25 cellular contexts compared by ENCODE assay signal in the genomic region with DNA sequence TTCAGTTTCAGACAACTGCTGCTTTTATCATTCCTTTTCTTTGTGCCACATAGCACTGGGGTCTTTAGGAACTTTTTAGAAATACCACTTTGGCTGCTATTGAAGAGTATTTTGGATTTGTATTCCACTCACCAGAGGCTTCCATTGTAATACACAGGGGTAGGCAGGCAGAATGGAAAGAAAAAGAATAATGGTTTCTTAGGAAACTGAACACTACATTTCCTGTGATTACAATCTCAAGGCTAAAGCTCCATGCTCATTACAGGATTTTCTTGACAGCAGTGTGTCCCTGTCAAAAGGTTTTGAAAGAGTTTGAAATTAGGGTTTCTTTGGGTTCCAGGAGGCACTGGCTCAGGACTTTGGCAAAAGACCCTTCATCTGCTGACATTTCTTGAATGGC.
"Had no signal": no experiment of that assay in that cellular context is flagged by ENCODE, and none has a peak within 500 bp of the region (broad histone marks: within the 10 kb centered on the region; RNA-seq: fewer than 3 reads in every experiment).

No MANE protein-coding gene starts in this region.

- H3K36me3 Mint-ChIP-seq: activated naive CD4-positive, alpha-beta T cell treated with anti-CD3 and anti-CD28 coated beads, Interleukin-2, amount 10 ng/mL, durations not matched to agents 7 days and 5 days had no signal

- H3K27me3 Mint-ChIP-seq: activated CD4-positive, alpha-beta memory T cell treated with anti-CD3 and anti-CD28 coated beads, Interleukin-2, amount 10 ng/mL, durations not matched to agents 7 days and 5 days; activated CD4-positive, alpha-beta T cell treated with anti-CD3 and anti-CD28 coated beads, Interleukin-2, amount 10 ng/mL, durations not matched to agents 7 days and 5 days; activated T-cell treated with anti-CD3 and anti-CD28 coated beads, Interleukin-2, amount 50 U/mL, for 24 hours; naive thymus-derived CD8-positive, alpha-beta T cell had no signal

- H3K4me3 Mint-ChIP-seq: activated CD4-positive, alpha-beta memory T cell treated with anti-CD3 and anti-CD28 coated beads, Interleukin-2, amount 10 ng/mL, durations not matched to agents 7 days and 5 days; activated CD4-positive, alpha-beta T cell treated with anti-CD3 and anti-CD28 coated beads, Interleukin-2, amount 10 ng/mL, durations not matched to agents 7 days and 5 days; activated naive CD4-positive, alpha-beta T cell treated with anti-CD3 and anti-CD28 coated beads, Interleukin-2, amount 10 ng/mL, durations not matched to agents 7 days and 5 days; activated naive CD8-positive, alpha-beta T cell treated with anti-CD3 and anti-CD28 coated beads, Interleukin-2, amount 10 ng/mL, durations not matched to agents 7 days and 5 days; activated T-cell treated with anti-CD3 and anti-CD28 coated beads, Interleukin-2, amount 50 U/mL, for 24 hours; naive thymus-derived CD8-positive, alpha-beta T cell; T-helper 2 cell treated with Interferon-gamma antibody and Interleukin-4, amounts not matched to agents 5 μg/mL and 100 μg/mL, for 36 hours had no signal

- ATAC-seq: gastrocnemius medialis; left lung; lower lobe of right lung; naive thymus-derived CD8-positive, alpha-beta T cell; pancreas; right cardiac atrium had no signal

- H3K36me3 ChIP-seq: ascending aorta, gastrocnemius medialis, left lung, lower lobe of right lung, pancreas, suprapubic skin, tibial artery had no signal

- H3K9me3 ChIP-seq: ascending aorta, gastrocnemius medialis, left lung, lower lobe of right lung, pancreas, suprapubic skin, tibial artery had no signal

- DNase-seq: activated CD4-positive, alpha-beta memory T cell treated with anti-CD3 and anti-CD28 coated beads, Interleukin-2, amount 10 ng/mL, durations not matched to agents 7 days and 5 days; activated CD4-positive, alpha-beta T cell treated with anti-CD3 and anti-CD28 coated beads, Interleukin-2, amount 10 ng/mL, durations not matched to agents 7 days and 5 days; activated CD4-positive, CD25-positive, alpha-beta regulatory T cell treated with anti-CD3 and anti-CD28 coated beads, Interleukin-2, amount 50 U/mL, for 72 hours; activated CD8-positive, alpha-beta memory T cell treated with anti-CD3 and anti-CD28 coated beads, Interleukin-2, amount 50 U/mL, for 48 hours; activated gamma-delta T cell; activated naive CD4-positive, alpha-beta T cell treated with anti-CD3 and anti-CD28 coated beads, Interleukin-2, amount 10 ng/mL, durations not matched to agents 7 days and 5 days; activated naive CD8-positive, alpha-beta T cell treated with anti-CD3 and anti-CD28 coated beads, Interleukin-2, amount 10 ng/mL, durations not matched to agents 7 days and 5 days; activated T-cell treated with anti-CD3 and anti-CD28 coated beads, Interleukin-2, amount 50 U/mL, for 24 hours; central memory CD4-positive, alpha-beta T cell; effector CD4-positive, alpha-beta T cell; gastrocnemius medialis; glutamatergic neuron; left lung; lower lobe of right lung; mesenchymal stem cell; naive thymus-derived CD8-positive, alpha-beta T cell; pancreas; right cardiac atrium; stimulated activated naive CD4-positive, alpha-beta T cell; T-helper 1 cell; tibial artery had no signal

- H3K4me3 ChIP-seq: ascending aorta, gastrocnemius medialis, left lung, lower lobe of right lung, pancreas, suprapubic skin, tibial artery had no signal

- H3K27ac Mint-ChIP-seq: activated CD4-positive, alpha-beta memory T cell treated with anti-CD3 and anti-CD28 coated beads, Interleukin-2, amount 10 ng/mL, durations not matched to agents 7 days and 5 days; activated CD4-positive, alpha-beta T cell treated with anti-CD3 and anti-CD28 coated beads, Interleukin-2, amount 10 ng/mL, durations not matched to agents 7 days and 5 days; activated naive CD4-positive, alpha-beta T cell treated with anti-CD3 and anti-CD28 coated beads, Interleukin-2, amount 10 ng/mL, durations not matched to agents 7 days and 5 days; activated naive CD8-positive, alpha-beta T cell treated with anti-CD3 and anti-CD28 coated beads, Interleukin-2, amount 10 ng/mL, durations not matched to agents 7 days and 5 days; activated T-cell treated with anti-CD3 and anti-CD28 coated beads, Interleukin-2, amount 50 U/mL, for 24 hours; naive thymus-derived CD8-positive, alpha-beta T cell; T-helper 2 cell treated with Interferon-gamma antibody and Interleukin-4, amounts not matched to agents 5 μg/mL and 100 μg/mL, for 36 hours had no signal

- H3K27me3 ChIP-seq: ascending aorta, gastrocnemius medialis, left lung, pancreas, suprapubic skin, tibial artery had no signal

- H3K27ac ChIP-seq: ascending aorta, gastrocnemius medialis, left lung, lower lobe of right lung, pancreas, suprapubic skin, tibial artery, VCaP had no signal

- H3K9me3 Mint-ChIP-seq: activated CD4-positive, alpha-beta memory T cell treated with anti-CD3 and anti-CD28 coated beads, Interleukin-2, amount 10 ng/mL, durations not matched to agents 7 days and 5 days; activated T-cell treated with anti-CD3 and anti-CD28 coated beads, Interleukin-2, amount 50 U/mL, for 24 hours; T-helper 2 cell treated with Interferon-gamma antibody and Interleukin-4, amounts not matched to agents 5 μg/mL and 100 μg/mL, for 36 hours had no signal
